Comparison of ENCODE assay signal across 16 cellular contexts in genomic region chr2:150644298-150645067, GRCh38.
DNase-seq lines count a peak whose midpoint lies in the region; ATAC-seq lines count a peak whose summit lies in the region.
"Had no signal": no experiment of that assay in that cellular context is flagged by ENCODE, and none has a peak within 500 bp of the region (broad histone marks: within the 10 kb centered on the region; RNA-seq: fewer than 3 reads in every experiment).

No MANE protein-coding gene starts in this region.

- DNase-seq in Daoy (ENCODE audit: low read depth) = peak; percentile 52
- DNase-seq in SK-MEL-5 (ENCODE audit: low read depth, low spot score) = peak; percentile 9
- DNase-seq in fibroblast of peridontal ligament (ENCODE audit: extremely low read depth) = peak; percentile 89
- DNase-seq in non-pigmented ciliary epithelial cell (ENCODE audit: low read depth) = peak; percentile 84
- no peak for DNase-seq in midbrain (lab: John Stamatoyannopoulos, UW)
- no peak for DNase-seq in stimulated activated CD4-positive, alpha-beta T cell treated with anti-CD3 and anti-CD28 coated beads, Interleukin-12 subunit alpha, Interleukin-12 subunit beta, amount 100 ng/mL, for 4 hours
- DNase-seq in central memory CD4-positive, alpha-beta T cell = no peak
- DNase-seq: activated B cell treated with CpG ODN at 0.5 μM for 24 hours; activated T-cell treated with anti-CD3 and anti-CD28 coated beads, Interleukin-2, amount 50 U/mL, for 4 hours; NCI-H1436 treated with DMSO at 0.1 percent for 48 hours; occipital lobe; stimulated activated CD4-positive, alpha-beta T cell treated with anti-CD3 and anti-CD28 coated beads, Interleukin-2, amount 100 ng/mL, for 24 hours; stimulated activated naive CD4-positive, alpha-beta T cell treated with Interleukin-2 at 50 U/mL for 16 hours had no signal

- in situ Hi-C loops in SK-MEL-5 (cut with HindIII; ENCODE audit: low pct_unique_long_range_greater_than_20kb, low sequenced_read_pairs) = no loop called here

- no peak for ATAC-seq in HG03354 (IDR thresholded peaks at IDR 0.05; ENCODE audit: poor library complexity, severe bottlenecking, unreplicated experiment)
- ATAC-seq: activated T-cell treated with anti-CD3 and anti-CD28 coated beads, Interleukin-2, amount 50 U/mL, for 4 hours; HepG2; left lobe of liver had no signal

Comparison
In these comparisons a context has a peak if more than half of its experiments do, and no peak if none do; other contexts are left out.
1. DNase-seq: peak in Daoy (single experiment), SK-MEL-5 (single experiment), fibroblast of peridontal ligament (single experiment) and non-pigmented ciliary epithelial cell (single experiment); none in midbrain (single experiment), stimulated activated CD4-positive, alpha-beta T cell treated with anti-CD3 and anti-CD28 coated beads, Interleukin-12 subunit alpha, Interleukin-12 subunit beta, amount 100 ng/mL, for 4 hours (single experiment) and central memory CD4-positive, alpha-beta T cell (single experiment).